8 cellular contexts compared by ENCODE assay signal in the genomic region with DNA sequence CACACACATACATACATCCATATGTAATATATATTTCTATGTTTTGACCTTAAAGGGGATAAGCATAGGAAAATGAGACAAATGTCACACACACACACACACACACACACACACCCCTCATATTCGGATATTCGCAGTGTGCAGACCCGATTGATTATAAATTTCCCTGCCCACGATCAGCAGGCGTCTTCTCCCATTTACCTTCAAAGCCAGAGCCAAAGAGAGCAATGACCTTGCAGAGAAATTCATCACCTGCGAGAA. TPM values are rescaled to one million over a fixed set of nuclear protein-coding genes. Genes with fewer than 3 reads are reported as not detected.
DNase-seq lines count a peak whose midpoint lies in the region; ATAC-seq and TF ChIP-seq lines count a peak whose summit lies in the region.

No MANE protein-coding gene starts in this region.

- H3K4me3 Mint-ChIP-seq in activated T-cell treated with anti-CD3 and anti-CD28 coated beads, Interleukin-2, amount 50 U/mL, for 24 hours: peak overlapping the region; percentile 80
- H3K4me3 Mint-ChIP-seq in brain: peak overlapping the region; percentile 78 to 92 (median 86)

- DNase-seq in activated T-cell treated with anti-CD3 and anti-CD28 coated beads, Interleukin-2, amount 50 U/mL, for 24 hours: no peak
- no peak for DNase-seq in activated T-cell treated with anti-CD3 and anti-CD28 coated beads, Interleukin-2, amount 50 U/mL, for 1 hour
- DNase-seq in lung (ENCODE audit: low spot score) (no peak), thoracic aorta (ENCODE audit: low spot score) (no peak), NCI-H748 (lab: John Stamatoyannopoulos, UW; ENCODE audit: unreplicated experiment) (no peak), GM13977 (ENCODE audit: low spot score) (no peak)

- peaks cover 4% of the 10 kb centered on the region in 2 donors for H3K4me1 ChIP-seq in lung (ENCODE audit: control insufficient read depth in 2 of 2, insufficient read depth in 2 of 2, low read length in 2 of 2)
- H3K4me1 ChIP-seq in thoracic aorta (ENCODE audit: control insufficient read depth in 1 of 2, low read depth in 2 of 2): no peaks in the 10 kb centered on the region

- in situ Hi-C loops in GM13977 (cut with MboI; ENCODE audit: low pct_unique_long_range_greater_than_20kb, low sequenced_read_pairs, unreplicated experiment): no loop called here

- WGBS in lung, 2 donors: 7 to 10% methylated on average over 6 of the region's 6 CpGs

- H3K27me3 ChIP-seq in lung (ENCODE audit: control insufficient read depth, insufficient read depth) (no peaks in the 10 kb centered on the region), thoracic aorta (replicated peaks; ENCODE audit: insufficient read depth) (no peaks in the 10 kb centered on the region)

- ATAC-seq in lung (ENCODE audit: insufficient read depth, low FRiP score) (no peak), thoracic aorta (ENCODE audit: insufficient number of reproducible peaks, low FRiP score, low read depth) (no peak), GM21529 (IDR thresholded peaks at IDR 0.05; ENCODE audit: unreplicated experiment) (no peak)

- H3K9me3 Mint-ChIP-seq in activated T-cell treated with anti-CD3 and anti-CD28 coated beads, Interleukin-2, amount 50 U/mL, for 24 hours: no peaks in the 10 kb centered on the region
- no peaks in the 10 kb centered on the region for H3K9me3 Mint-ChIP-seq in brain

- peaks cover 63% of the 10 kb centered on the region for H3K4me1 Mint-ChIP-seq in activated T-cell treated with anti-CD3 and anti-CD28 coated beads, Interleukin-2, amount 50 U/mL, for 24 hours (ENCODE audit: low read depth)
- H3K4me1 Mint-ChIP-seq in brain: peaks cover 35% of the 10 kb centered on the region

- H3K27ac ChIP-seq in lung (ENCODE audit: low read depth in 1 of 2, low read length in 1 of 2): peak overlapping the region; percentile 81 to 88
- H3K27ac ChIP-seq in thoracic aorta: no peak overlapping the region

- H3K4me3 ChIP-seq in lung: peak overlapping the region; percentile 40
- H3K4me3 ChIP-seq in thoracic aorta: peak overlapping the region; percentile 77

- peaks cover 16% of the 10 kb centered on the region for H3K36me3 Mint-ChIP-seq in activated T-cell treated with anti-CD3 and anti-CD28 coated beads, Interleukin-2, amount 50 U/mL, for 24 hours (ENCODE audit: low read depth)
- H3K36me3 Mint-ChIP-seq in brain: no peaks in the 10 kb centered on the region

- no peaks in the 10 kb centered on the region for H3K36me3 ChIP-seq in lung (ENCODE audit: control insufficient read depth in 2 of 2, insufficient read depth in 2 of 2, low read length in 2 of 2)
- no peaks in the 10 kb centered on the region for H3K36me3 ChIP-seq in thoracic aorta

- H3K9me3 ChIP-seq in lung (ENCODE audit: control insufficient read depth in 2 of 2, insufficient read depth in 1 of 2, low read length in 1 of 2) (no peaks in the 10 kb centered on the region), thoracic aorta (no peaks in the 10 kb centered on the region)

- TF ChIP-seq CTCF in brain (conservative IDR thresholded peaks at IDR 0.05): no peak
- no peak for TF ChIP-seq CTCF in lung (IDR thresholded peaks at IDR 0.05; ENCODE audit: control extremely low read depth, extremely low read depth)
- TF ChIP-seq CTCF in thoracic aorta (IDR thresholded peaks at IDR 0.05): no peak
- no peak for TF ChIP-seq CTCF in GM13977 (IDR thresholded peaks at IDR 0.05; ENCODE audit: extremely low read depth, insufficient read depth, missing control alignments)

- H3K27ac Mint-ChIP-seq in activated T-cell treated with anti-CD3 and anti-CD28 coated beads, Interleukin-2, amount 50 U/mL, for 24 hours: peak overlapping the region; percentile 83
- H3K27ac Mint-ChIP-seq in brain: peak overlapping the region; percentile 51 to 73 (median 54)

- H3K27me3 Mint-ChIP-seq in activated T-cell treated with anti-CD3 and anti-CD28 coated beads, Interleukin-2, amount 50 U/mL, for 24 hours: no peaks in the 10 kb centered on the region
- peaks cover 18% of the 10 kb centered on the region for H3K27me3 Mint-ChIP-seq in brain

RNA-seq across cellular contexts. Expression of a gene that starts 0.5 kb away (rescaled TPM):
- polyA plus RNA-seq in brain (ENCODE audit: insufficient read depth, low read depth, low replicate concordance): 0.24 TPM
- 10 to 100 TPM in 1 of 2 donors, 1 to 10 TPM in 1; 5.4 to 14.4 TPM for total RNA-seq in lung
- polyA plus RNA-seq in lung: 1 to 10 TPM; 1.6 to 3.2 TPM
- total RNA-seq in thoracic aorta: 1 to 10 TPM; 5.7 to 9.0 TPM

Comparison
In these comparisons a context has a peak if more than half of its experiments do, and no peak if none do; other contexts are left out.
1. H3K27ac ChIP-seq: peak in lung (2 of 2); none in thoracic aorta (0 of 2).